ENCODE assay signal across 8 cellular contexts in genomic region chr15:92904832-92905640, GRCh38. TPM values are rescaled to one million over a fixed set of nuclear protein-coding genes. Genes with fewer than 3 reads are reported as not detected.
DNase-seq lines count a peak whose midpoint lies in the region; ATAC-seq and TF ChIP-seq lines count a peak whose summit lies in the region.

No MANE protein-coding gene starts in this region.

- H3K36me3 ChIP-seq in cardiac muscle cell = no peaks in the 10 kb centered on the region
- no peaks in the 10 kb centered on the region for H3K36me3 ChIP-seq in lung (ENCODE audit: control insufficient read depth in 2 of 2, insufficient read depth in 2 of 2, low read length in 2 of 2)
- peaks cover 7% of the 10 kb centered on the region for H3K36me3 ChIP-seq in upper lobe of right lung

- intact Hi-C loops in left cardiac atrium (cut with DNase I) = loop anchor here in 1 of 2 donors (1.0 kb wide), 1 partner anchor 96 kb away; no protein-coding TSS in a partner anchor
- intact Hi-C loops in upper lobe of right lung (cut with DNase I) = no loop called here

- peak overlapping the region; percentile 92 for H3K27ac ChIP-seq in cardiac muscle cell
- peak overlapping the region; percentile 99 to 100 for H3K27ac ChIP-seq in lung (ENCODE audit: low read depth in 1 of 2, low read length in 1 of 2)
- H3K27ac ChIP-seq in upper lobe of right lung = peak overlapping the region; percentile 99

- no peak for TF ChIP-seq CTCF in cardiac muscle cell (IDR thresholded peaks at IDR 0.05; ENCODE audit: low read depth, low read length)
- TF ChIP-seq CTCF in astrocyte of the spinal cord (IDR thresholded peaks at IDR 0.05; ENCODE audit: low read depth, low read length) = no peak
- no peak for TF ChIP-seq CTCF in lung (IDR thresholded peaks at IDR 0.05; ENCODE audit: control extremely low read depth, extremely low read depth)
- TF ChIP-seq CTCF in upper lobe of right lung (IDR thresholded peaks at IDR 0.05) = no peak

- no peaks in the 10 kb centered on the region for H3K27me3 ChIP-seq in cardiac muscle cell
- no peaks in the 10 kb centered on the region for H3K27me3 ChIP-seq in lung (ENCODE audit: control insufficient read depth, insufficient read depth)
- no peaks in the 10 kb centered on the region for H3K27me3 ChIP-seq in upper lobe of right lung

- no peak for DNase-seq in cardiac muscle cell (ENCODE audit: low read depth in 1 of 2, low spot score in 1 of 2)
- no peak for DNase-seq in left cardiac atrium
- no peak for DNase-seq in astrocyte of the spinal cord (ENCODE audit: low read depth, low spot score)
- no peak for DNase-seq in lung (ENCODE audit: low spot score)
- no peak for DNase-seq in upper lobe of right lung
- DNase-seq in NCI-H2081 treated with DMSO at 0.1 percent for 48 hours (lab: John Stamatoyannopoulos, UW) = no peak
- DNase-seq in stimulated activated CD4-positive, alpha-beta T cell treated with anti-CD3 and anti-CD28 coated beads, Interleukin-4, amount 100 ng/mL, for 24 hours = no peak

- H3K9me3 ChIP-seq in cardiac muscle cell (ENCODE audit: low read depth) (no peaks in the 10 kb centered on the region), lung (ENCODE audit: control insufficient read depth in 2 of 2, insufficient read depth in 1 of 2, low read length in 1 of 2) (no peaks in the 10 kb centered on the region), upper lobe of right lung (no peaks in the 10 kb centered on the region)

- H3K4me3 ChIP-seq in cardiac muscle cell = peak overlapping the region; percentile 52
- peak overlapping the region; percentile 54 for H3K4me3 ChIP-seq in astrocyte of the spinal cord (ENCODE audit: low read depth, low read length)
- H3K4me3 ChIP-seq in lung = no peak overlapping the region
- H3K4me3 ChIP-seq in upper lobe of right lung = peak overlapping the region; percentile 67

- in situ Hi-C loops in astrocyte of the spinal cord (cut with HindIII; ENCODE audit: low sequenced_read_pairs) = no loop called here

- WGBS in lung, 2 donors = 14 to 34% methylated on average over 14 of the region's 14 CpGs

- H3K4me1 ChIP-seq in cardiac muscle cell (ENCODE audit: low read depth) = peaks cover 43% of the 10 kb centered on the region
- H3K4me1 ChIP-seq in lung (ENCODE audit: control insufficient read depth in 2 of 2, insufficient read depth in 2 of 2, low read length in 2 of 2) = peaks cover 8 to 35% of the 10 kb centered on the region in 2 donors
- H3K4me1 ChIP-seq in upper lobe of right lung = peaks cover 51% of the 10 kb centered on the region

- no peak for ATAC-seq in left cardiac atrium
- ATAC-seq in lung (ENCODE audit: insufficient read depth, low FRiP score) = no peak
- ATAC-seq in upper lobe of right lung = no peak
- no peak for ATAC-seq in HG02610 (IDR thresholded peaks at IDR 0.05; ENCODE audit: unreplicated experiment)

RNA-seq across cellular contexts. Expression of gene CHD2, which starts 4.9 kb away (rescaled TPM):
- total RNA-seq in cardiac muscle cell (49.5 and 118 TPM in 2 replicates), left cardiac atrium (10 to 100 TPM; 59.8 to 63.2 TPM), lung (100 to 1,000 TPM; 105 to 547 TPM), upper lobe of right lung (161 TPM)
- polyA plus RNA-seq in cardiac muscle cell (60.8 and 90.6 TPM in 2 replicates), lung (10 to 100 TPM; 39.4 to 47.7 TPM)
